9 cellular contexts compared by ENCODE assay signal in the genomic region with DNA sequence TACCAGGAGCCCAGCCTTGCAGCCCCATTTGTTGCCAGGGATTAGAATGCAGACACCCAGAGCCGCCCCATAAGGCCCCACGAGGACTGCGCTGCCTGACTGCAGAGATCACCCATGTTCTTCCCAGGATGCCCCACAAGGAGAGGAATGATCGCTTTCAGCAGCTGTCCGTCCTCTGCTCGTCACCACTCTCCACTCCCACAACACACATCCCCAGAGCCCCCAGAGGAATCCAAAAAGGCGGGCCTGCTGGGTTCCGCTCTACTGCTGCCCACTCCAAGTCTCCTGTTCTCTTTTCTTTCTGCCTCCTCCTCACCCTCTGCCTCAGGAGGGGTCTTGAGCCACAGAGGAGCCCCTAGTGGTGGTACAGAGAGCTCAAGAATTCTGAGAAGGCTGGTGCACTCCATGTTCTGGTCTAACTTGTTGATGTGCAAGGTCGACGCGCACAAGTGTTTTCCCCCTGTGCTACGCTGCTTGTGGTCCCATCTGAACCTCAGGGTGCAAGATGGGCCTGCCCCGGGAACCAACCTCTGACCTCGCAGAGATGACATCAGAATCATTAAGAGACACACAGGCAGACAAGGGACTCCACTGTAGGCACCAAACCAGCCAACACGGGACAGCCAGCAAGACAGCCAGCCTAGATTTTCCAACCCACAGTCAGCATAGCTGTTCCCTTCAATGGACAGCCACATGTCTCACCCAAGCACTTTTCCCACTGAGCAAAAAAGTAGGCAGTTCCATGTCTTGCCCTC. TPM values are rescaled to one million over a fixed set of nuclear protein-coding genes. Genes with fewer than 3 reads are reported as not detected.
DNase-seq lines count a peak whose midpoint lies in the region; ATAC-seq and TF ChIP-seq lines count a peak whose summit lies in the region.
"Had no signal": no experiment of that assay in that cellular context is flagged by ENCODE, and none has a peak within 500 bp of the region (broad histone marks: within the 10 kb centered on the region; RNA-seq: fewer than 3 reads in every experiment).

No MANE protein-coding gene starts in this region.

- no peaks in the 10 kb centered on the region for H3K9me3 ChIP-seq in testis

- TF ChIP-seq CTCF in testis (IDR thresholded peaks at IDR 0.05) = no peak

- no peaks in the 10 kb centered on the region for H3K36me3 ChIP-seq in testis (ENCODE audit: low read depth, missing control alignments)

- no peak for ATAC-seq in HG03196 (IDR thresholded peaks at IDR 0.05; ENCODE audit: unreplicated experiment)

- intact Hi-C loops in testis (cut with DNase I; ENCODE audit: low total_unique reads) = no loop called here
- intact Hi-C loops in posterior vena cava (cut with DNase I) = no loop called here

- H3K27ac ChIP-seq in angular gyrus (ENCODE audit: low read depth, low read length) = peak overlapping the region; percentile 78
- H3K27ac ChIP-seq in testis = peak overlapping the region; percentile 81 to 84

- 76 to 85% methylated on average over 15 of the region's 15 CpGs for WGBS in testis, 2 donors

- H3K27me3 ChIP-seq in testis = no peaks in the 10 kb centered on the region

- no peak for TF ChIP-seq POLR2A in testis (IDR thresholded peaks at IDR 0.05)

- peak; percentile 10 for DNase-seq in NK-92 treated with Interleukin-12 subunit alpha and Interleukin-12 subunit beta, amount 100 ng/mL, for 24 hours (lab: John Stamatoyannopoulos, UW)
- DNase-seq in NK-92 (lab: John Stamatoyannopoulos, UW; ENCODE audit: unreplicated experiment) = no peak
- DNase-seq in islet precursor cell = peak; percentile 81
- DNase-seq in testis = no peak
- no peak for DNase-seq in stimulated activated CD8-positive, alpha-beta memory T cell treated with anti-CD3 and anti-CD28 coated beads, Interleukin-4, amount 100 ng/mL, for 48 hours
- no peak for DNase-seq in posterior vena cava (ENCODE audit: low spot score)

- H3K4me1 ChIP-seq in testis = peaks cover 83% of the 10 kb centered on the region

- H3K4me3 ChIP-seq in testis = no peak overlapping the region

RNA-seq across cellular contexts. Expression of a gene that starts 30.0 kb away (rescaled TPM):
- total RNA-seq in testis (10 to 100 TPM; 81.8 to 84.9 TPM), posterior vena cava (100 to 1,000 TPM; 110 to 113 TPM)
- 89.6 TPM for polyA plus RNA-seq in testis (ENCODE audit: insufficient read depth, low read depth, low replicate concordance)

RNA-seq across cellular contexts. Expression of a gene that starts 34.6 kb away (rescaled TPM):
- total RNA-seq in testis (1,000 to 10,000 TPM in 1 of 2 donors, 100 to 1,000 TPM in 1; 733 to 1,607 TPM), posterior vena cava (1,000 to 10,000 TPM; 1,277 to 1,372 TPM)
- polyA plus RNA-seq in testis (ENCODE audit: insufficient read depth, low read depth, low replicate concordance) = 1,137 TPM

RNA-seq across cellular contexts. Expression of a gene that starts 41.0 kb away (rescaled TPM):
- total RNA-seq in testis (100 to 1,000 TPM; 104 to 164 TPM), posterior vena cava (10 to 100 TPM; 50.2 to 52.5 TPM)
- 66.3 TPM for polyA plus RNA-seq in testis (ENCODE audit: insufficient read depth, low read depth, low replicate concordance)

RNA-seq across cellular contexts. Expression of a gene that starts 56.2 kb away (rescaled TPM):
- total RNA-seq in testis (under 1 TPM; under 0.01 TPM), posterior vena cava (over 10,000 TPM; 46,106 to 62,268 TPM)
- polyA plus RNA-seq in testis (ENCODE audit: insufficient read depth, low read depth, low replicate concordance) = not detected

RNA-seq across cellular contexts. Expression of a gene that starts 57.5 kb away (rescaled TPM):
- under 1 TPM; under 0.01 TPM for total RNA-seq in testis
- not detected for polyA plus RNA-seq in testis (ENCODE audit: insufficient read depth, low read depth, low replicate concordance)
- 1,000 to 10,000 TPM; 4,532 to 5,081 TPM for total RNA-seq in posterior vena cava
- total RNA-seq: M059J had no signal

Comparison
In these comparisons a context has a peak if more than half of its experiments do, and no peak if none do; other contexts are left out.
1. DNase-seq: peak in NK-92 treated with Interleukin-12 subunit alpha and Interleukin-12 subunit beta, amount 100 ng/mL, for 24 hours (single experiment) and islet precursor cell (single experiment); none in NK-92 (single experiment), testis (single experiment), stimulated activated CD8-positive, alpha-beta memory T cell treated with anti-CD3 and anti-CD28 coated beads, Interleukin-4, amount 100 ng/mL, for 48 hours (single experiment) and posterior vena cava (single experiment).